In genomic region chr10:17175551-17175950, GRCh38 we compare ENCODE assay signal across 1 cellular context.
TF ChIP-seq lines count a peak whose summit lies in the region.

No MANE protein-coding gene starts in this region.

TF ChIP-seq in GM12878, 131 proteins besides CTCF, POLR2A, EP300 and RAD21:
- no peak for TF ChIP-seq IRF3 (IDR thresholded peaks at IDR 0.05)
- no peak for TF ChIP-seq BHLHE40 (IDR thresholded peaks at IDR 0.05; ENCODE audit: borderline replicate concordance in 1 of 2, low read depth in 2 of 2, low read length in 1 of 2)
- no peak for TF ChIP-seq EED (IDR thresholded peaks at IDR 0.05; ENCODE audit: low read depth)
- no peak for TF ChIP-seq NFYA (IDR thresholded peaks at IDR 0.05; ENCODE audit: borderline replicate concordance, low read depth, low read length)
- TF ChIP-seq MYB (IDR thresholded peaks at IDR 0.05; ENCODE audit: borderline replicate concordance, low read depth, low read length), result no peak
- no peak for TF ChIP-seq SREBF1 (IDR thresholded peaks at IDR 0.05; ENCODE audit: low read length)
- no peak for TF ChIP-seq BACH1 (IDR thresholded peaks at IDR 0.05; ENCODE audit: borderline replicate concordance)
- no peak for TF ChIP-seq GABPA (IDR thresholded peaks at IDR 0.05; ENCODE audit: low read depth)
- TF ChIP-seq BRCA1 (IDR thresholded peaks at IDR 0.05; ENCODE audit: low read depth, low read length), result no peak
- no peak for TF ChIP-seq CHD1 (IDR thresholded peaks at IDR 0.05; ENCODE audit: low read depth, low read length)
